In the genomic region with DNA sequence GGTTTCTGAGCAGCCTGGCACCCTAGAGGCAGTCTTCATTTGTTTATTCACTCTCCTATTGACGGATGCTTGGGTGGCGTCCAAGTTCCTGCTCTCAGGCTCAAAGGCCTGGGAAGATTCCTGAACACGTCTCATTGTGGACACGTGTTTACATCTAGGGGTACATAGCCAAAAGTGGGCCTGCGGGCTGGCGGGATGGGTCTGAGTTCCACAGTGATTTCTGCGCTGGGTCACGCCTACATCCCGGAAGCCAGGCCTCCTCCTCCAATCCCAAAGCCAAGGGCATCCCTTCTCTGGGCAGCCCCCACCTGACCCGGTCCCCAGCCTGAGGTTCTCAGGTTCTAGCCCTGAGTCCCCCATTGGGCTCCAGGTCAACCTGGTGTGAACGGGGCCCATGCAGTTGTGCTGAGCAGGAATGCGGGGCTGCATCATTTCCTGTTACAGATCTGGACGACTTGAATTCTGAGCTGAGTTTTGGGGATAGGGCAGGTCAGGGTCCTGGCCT, we compare ENCODE assay signal across 28 cellular contexts. TPM values are rescaled to one million over a fixed set of nuclear protein-coding genes. Genes with fewer than 3 reads are reported as not detected.
DNase-seq lines count a peak whose midpoint lies in the region; ATAC-seq, FAIRE-seq and TF ChIP-seq lines count a peak whose summit lies in the region.
"Had no signal": no experiment of that assay in that cellular context is flagged by ENCODE, and none has a peak within 500 bp of the region (broad histone marks: within the 10 kb centered on the region; RNA-seq: fewer than 3 reads in every experiment).

No MANE protein-coding gene starts in this region.

- no peak for ATAC-seq in activated CD4-positive, CD25-positive, alpha-beta regulatory T cell treated with anti-CD3 and anti-CD28 coated beads, Interleukin-2, amount 50 U/mL, for 24 hours
- no peak for ATAC-seq in HG02798 (IDR thresholded peaks at IDR 0.05; ENCODE audit: poor library complexity, unreplicated experiment)
- ATAC-seq: activated T-helper 17 cell treated with anti-CD3 and anti-CD28 coated beads, Interleukin-2, amount 50 U/mL, for 72 hours; heart right ventricle had no signal

- peaks cover 0 to 6% of the 10 kb centered on the region in 2 experiments; a peak in 1 of 4 replicates for H3K4me1 Mint-ChIP-seq in H9

- H3K27ac ChIP-seq in H9 (ENCODE audit: insufficient read length, low read depth, low read length) (no peak overlapping the region), H1 (ENCODE audit: low read depth, low read length) (no peak overlapping the region), RWPE1 (no peak overlapping the region), uterus (no peak overlapping the region)
- H3K27ac ChIP-seq: BLaER1 treated with 17β-estradiol and CSF1 and Interleukin-3, amounts not matched to agents 10 nM and 100 nM; breast epithelium; heart right ventricle; HL-60; right atrium auricular region; thoracic aorta had no signal

- no peak overlapping the region for H3K18ac ChIP-seq in H9 (ENCODE audit: insufficient read length, low read depth, low read length)
- no peak overlapping the region for H3K18ac ChIP-seq in H1 (ENCODE audit: extremely low read depth, low read length)

- peak; percentile 11 for DNase-seq in activated CD4-positive, CD25-positive, alpha-beta regulatory T cell treated with anti-CD3 and anti-CD28 coated beads, Interleukin-2, amount 50 U/mL, for 72 hours
- peak; percentile 18 for DNase-seq in H9
- DNase-seq in H1 (ENCODE audit: low read depth in 1 of 2, low spot score in 2 of 2): peak in 1 of 2 experiments; percentile 29
- DNase-seq in posterior vena cava (ENCODE audit: low spot score): peak; percentile 72
- no peak for DNase-seq in RWPE1 (ENCODE audit: low spot score)
- no peak for DNase-seq in uterus
- DNase-seq: ACHN; activated CD4-positive, alpha-beta T cell treated with anti-CD3 and anti-CD28 coated beads for 1 hour; GDM1; MM.1S; NCI-H2227 treated with DMSO at 0.1 percent for 48 hours; NK-92 treated with Interleukin-12 subunit alpha and Interleukin-12 subunit beta, amount 100 ng/mL, for 24 hours; SK-N-SH had no signal

- H3K56ac ChIP-seq in H9 (ENCODE audit: insufficient read length, low read depth, low read length) (no peak overlapping the region), H1 (replicated peaks; ENCODE audit: insufficient read length, low read depth, low read length) (no peak overlapping the region)

- H4K8ac ChIP-seq in H9 (replicated peaks; ENCODE audit: insufficient read length, low read depth, low read length) (no peak overlapping the region), H1 (ENCODE audit: extremely low read depth, insufficient read depth, low read length) (peak overlapping the region; percentile 38; the same call in 1 of the 2 replicates)

- H2BK15ac ChIP-seq in H9 (ENCODE audit: low read depth, low read length): no peak overlapping the region
- no peak overlapping the region for H2BK15ac ChIP-seq in H1 (ENCODE audit: low read length)

- no peak overlapping the region for H3K4me3 Mint-ChIP-seq in H9
- H3K4me3 Mint-ChIP-seq: activated T-helper 17 cell treated with anti-CD3 and anti-CD28 coated beads, Interleukin-2, amount 50 U/mL, for 72 hours; IgD-negative memory B cell had no signal

- H3K27me3 ChIP-seq in H9 (ENCODE audit: insufficient read depth, low read length): peaks cover 3% of the 10 kb centered on the region; the same call in 1 of the 2 replicates
- H3K27me3 ChIP-seq in H1 (replicated peaks in 1 of 4; ENCODE audit: control insufficient read depth in 3 of 4, extremely low read depth in 1 of 4, insufficient read depth in 3 of 4, low read length in 3 of 4): peaks cover 0 to 11% (median under 1%) of the 10 kb centered on the region in 4 experiments; a peak in 3 of 7 replicates
- H3K27me3 ChIP-seq in uterus: no peaks in the 10 kb centered on the region
- H3K27me3 ChIP-seq: BLaER1 treated with 17β-estradiol and CSF1 and Interleukin-3, amounts not matched to agents 10 nM and 100 nM; breast epithelium; right atrium auricular region had no signal

- TF ChIP-seq CTCF in H9 (conservative IDR thresholded peaks at IDR 0.05) (no peak), H1 (IDR thresholded peaks at IDR 0.05; ENCODE audit: control extremely low read depth in 1 of 3, insufficient read depth in 1 of 3, low read depth in 1 of 3, low read length in 3 of 3) (no peak), RWPE1 (conservative IDR thresholded peaks at IDR 0.05; ENCODE audit: low read depth) (no peak), uterus (IDR thresholded peaks at IDR 0.05) (no peak)

- H3K4me2 ChIP-seq in H9 (ENCODE audit: insufficient read depth, insufficient read length, low read length): no peak overlapping the region
- H3K4me2 ChIP-seq in H1 (ENCODE audit: insufficient read depth in 1 of 2, low read depth in 2 of 2, low read length in 2 of 2): no peak overlapping the region
- H3K4me2 ChIP-seq: BLaER1 treated with 17β-estradiol and CSF1 and Interleukin-3, amounts not matched to agents 10 nM and 100 nM; SK-N-SH had no signal

- FAIRE-seq in H1 (lab: Jason Lieb, UNC): no peak
- FAIRE-seq: D721Med had no signal

- H3K9me3 ChIP-seq in H9 (ENCODE audit: control insufficient read depth, low read depth, low read length) (no peaks in the 10 kb centered on the region), H1 (ENCODE audit: insufficient read depth in 2 of 2, low read depth in 1 of 2, low read length in 1 of 2) (no peaks in the 10 kb centered on the region), uterus (no peaks in the 10 kb centered on the region)
- H3K9me3 ChIP-seq: SK-N-SH, thoracic aorta had no signal

- H2BK12ac ChIP-seq in H9 (ENCODE audit: insufficient read length, low read depth, low read length) (no peak overlapping the region), H1 (ENCODE audit: low read depth, low read length) (no peak overlapping the region)

- intact Hi-C loops in posterior vena cava (cut with DNase I) (no loop called here), uterus (cut with DNase I; ENCODE audit: low total_unique reads) (no loop called here)

- no peak for TF ChIP-seq RAD21 in H1 (IDR thresholded peaks at IDR 0.05 in 1 of 2, conservative IDR thresholded peaks at IDR 0.05 in 1 of 2; ENCODE audit: low read depth in 2 of 2, low read length in 2 of 2)

- H2AK5ac ChIP-seq in H9 (ENCODE audit: insufficient read length, low read length): no peak overlapping the region
- no peak overlapping the region for H2AK5ac ChIP-seq in H1 (ENCODE audit: low read depth, low read length)

- H3K23ac ChIP-seq in H9 (ENCODE audit: insufficient read length, low read depth, low read length) (no peak overlapping the region), H1 (ENCODE audit: insufficient read length) (no peak overlapping the region)

- CTCF ChIA-PET in H1 (lab: Charles Lee; ENCODE audit: partially characterized antibody) (interaction anchor here (0.9 to 8.3 kb wide), 4 partner anchors 9 to 22 kb away, joined by 5 to 64 read pairs (median 6); partner anchors contain the start of gene WNT3A), RWPE1 (lab: Yijun Ruan, JAX) (no interaction called here)

- H3K14ac ChIP-seq in H9 (ENCODE audit: insufficient read depth, low read length) (no peak overlapping the region), H1 (ENCODE audit: insufficient read length) (no peak overlapping the region)

- H4K91ac ChIP-seq in H9 (ENCODE audit: insufficient read length, low read depth, low read length): no peak overlapping the region
- H4K91ac ChIP-seq in H1 (replicated peaks; ENCODE audit: insufficient read length, low read length): no peak overlapping the region

- H3K4me1 ChIP-seq in H9 (ENCODE audit: insufficient read depth, low read length) (no peaks in the 10 kb centered on the region), H1 (replicated peaks in 1 of 4; ENCODE audit: control insufficient read depth in 3 of 4, insufficient read depth in 4 of 4, low read length in 3 of 4) (no peaks in the 10 kb centered on the region), uterus (no peaks in the 10 kb centered on the region)
- H3K4me1 ChIP-seq: BLaER1 treated with 17β-estradiol and CSF1 and Interleukin-3, amounts not matched to agents 10 nM and 100 nM; breast epithelium; heart right ventricle; right atrium auricular region had no signal

- TF ChIP-seq EP300 in H1 (IDR thresholded peaks at IDR 0.05; ENCODE audit: borderline replicate concordance in 1 of 2, low read depth in 2 of 2, low read length in 2 of 2): no peak

- no CpG with 5 or more reads among the region's 13 CpGs for WGBS in H9 (ENCODE audit: extremely low coverage, insufficient read length, low lambda C conversion rate)
- 87% methylated on average over 13 of the region's 13 CpGs; no CpG with 5 or more reads in 1 of the 2 experiments for WGBS in H1 (ENCODE audit: extremely low coverage in 1 of 2, insufficient coverage in 1 of 2, insufficient read length in 1 of 2, insufficient replicate concordance in 2 of 2, low coverage in 1 of 2, low lambda C conversion rate in 2 of 2, missing lambda C conversion rate in 1 of 2), 2 experiments

- no peaks in the 10 kb centered on the region for H3K23me2 ChIP-seq in H9 (ENCODE audit: insufficient read length, low read depth, low read length, poor library complexity, severe bottlenecking)
- H3K23me2 ChIP-seq in H1 (ENCODE audit: low read depth, low read length): 0 out of 2 replicates have a peak, but pooled peaks cover 2% of the 10 kb centered on the region

- H3K79me1 ChIP-seq in H9 (ENCODE audit: insufficient read depth, low read depth, low read length, poor library complexity, severe bottlenecking): no peaks in the 10 kb centered on the region
- no peaks in the 10 kb centered on the region for H3K79me1 ChIP-seq in H1 (ENCODE audit: low read depth, low read length)

- no peaks in the 10 kb centered on the region for H3K36me3 Mint-ChIP-seq in H9 (ENCODE audit: insufficient read depth in 1 of 3, low read depth in 3 of 3)
- H3K36me3 Mint-ChIP-seq: IgD-negative memory B cell had no signal

- H2BK5ac ChIP-seq in H9 (ENCODE audit: insufficient read length, low read length) (no peak overlapping the region), H1 (ENCODE audit: low read depth, low read length) (no peak overlapping the region)

- H3K9ac ChIP-seq in H9 (ENCODE audit: extremely low read depth, insufficient read length, low read length) (no peak overlapping the region), H1 (replicated peaks in 1 of 4; ENCODE audit: extremely low read depth in 1 of 4, low read depth in 3 of 4, low read length in 3 of 4) (no peak overlapping the region)
- H3K9ac ChIP-seq: BLaER1 treated with 17β-estradiol and CSF1 and Interleukin-3, amounts not matched to agents 10 nM and 100 nM; SK-N-SH had no signal

- no peak overlapping the region for H2AFZ ChIP-seq in H9 (ENCODE audit: low read length)
- H2AFZ ChIP-seq in H1 (ENCODE audit: low read length): no peak overlapping the region

- H3K9me3 Mint-ChIP-seq in H9: peaks cover 0 to 3% of the 10 kb centered on the region in 2 experiments; a peak in 1 of 5 replicates
- H3K9me3 Mint-ChIP-seq: activated T-helper 17 cell treated with anti-CD3 and anti-CD28 coated beads, Interleukin-2, amount 50 U/mL, for 72 hours; IgD-negative memory B cell had no signal

- H3K4me3 ChIP-seq in H1 (ENCODE audit: extremely low read depth in 1 of 4, insufficient read depth in 2 of 4, low read depth in 3 of 4, low read length in 4 of 4) (no peak overlapping the region), uterus (no peak overlapping the region)
- H3K4me3 ChIP-seq: BLaER1 treated with 17β-estradiol and CSF1 and Interleukin-3, amounts not matched to agents 10 nM and 100 nM; breast epithelium; heart right ventricle; right atrium auricular region; thoracic aorta had no signal

- POLR2A ChIA-PET in H1 (lab: Charles Lee; ENCODE audit: partially characterized antibody): no interaction called here
- POLR2A ChIA-PET in RWPE1 (lab: Yijun Ruan, JAX; ENCODE audit: low non-redundant PET): no interaction called here

- H2BK20ac ChIP-seq in H9 (ENCODE audit: low read depth, low read length, poor library complexity, severe bottlenecking) (no peak overlapping the region), H1 (ENCODE audit: low read length) (no peak overlapping the region)

- H3T11ph ChIP-seq in H9 (ENCODE audit: low read length): no peak overlapping the region

- TF ChIP-seq POLR2A in H1 (IDR thresholded peaks at IDR 0.05; ENCODE audit: control extremely low read depth in 1 of 2, low read depth in 2 of 2, low read length in 2 of 2): no peak
- no peak for TF ChIP-seq POLR2A in uterus (IDR thresholded peaks at IDR 0.05)

- no peak overlapping the region for H2BK120ac ChIP-seq in H9 (ENCODE audit: low read depth, low read length, poor library complexity, severe bottlenecking)
- no peak overlapping the region for H2BK120ac ChIP-seq in H1 (replicated peaks; ENCODE audit: low read depth, low read length)

- no peak overlapping the region for H3K27ac Mint-ChIP-seq in H9
- H3K27ac Mint-ChIP-seq: activated T-helper 17 cell treated with anti-CD3 and anti-CD28 coated beads, Interleukin-2, amount 50 U/mL, for 72 hours; IgD-negative memory B cell had no signal

- H3K27me3 Mint-ChIP-seq in H9 (ENCODE audit: low read depth): peaks cover 90% of the 10 kb centered on the region

- no peak overlapping the region for H3K4ac ChIP-seq in H9 (ENCODE audit: low read depth, low read length)
- no peak overlapping the region for H3K4ac ChIP-seq in H1 (replicated peaks; ENCODE audit: insufficient read length, low read depth, low read length)

- H3K79me2 ChIP-seq in H9 (ENCODE audit: insufficient read depth, low read length) (no peaks in the 10 kb centered on the region), H1 (ENCODE audit: control insufficient read depth in 1 of 2, insufficient read depth in 2 of 2, low read length in 2 of 2) (no peaks in the 10 kb centered on the region)

- H4K20me1 ChIP-seq in H9 (ENCODE audit: control insufficient read depth, insufficient read depth, insufficient read length): no peaks in the 10 kb centered on the region
- no peaks in the 10 kb centered on the region for H4K20me1 ChIP-seq in H1 (replicated peaks in 1 of 2; ENCODE audit: control insufficient read depth in 1 of 2, insufficient read depth in 2 of 2, low read length in 2 of 2)
- H4K20me1 ChIP-seq: BLaER1 treated with 17β-estradiol and CSF1 and Interleukin-3, amounts not matched to agents 10 nM and 100 nM had no signal

- H4K5ac ChIP-seq in H9 (ENCODE audit: insufficient read length, low read depth, low read length) (no peak overlapping the region), H1 (ENCODE audit: insufficient read length, low read depth, low read length) (no peak overlapping the region)

- H3K36me3 ChIP-seq in H1 (ENCODE audit: control insufficient read depth in 2 of 4, insufficient read depth in 4 of 4, low read length in 3 of 4) (no peaks in the 10 kb centered on the region), uterus (no peaks in the 10 kb centered on the region)
- H3K36me3 ChIP-seq: BLaER1 treated with 17β-estradiol and CSF1 and Interleukin-3, amounts not matched to agents 10 nM and 100 nM; breast epithelium; heart right ventricle; right atrium auricular region; thoracic aorta had no signal

RNA-seq across cellular contexts. Expression of gene WNT3A, which starts 14.8 kb away (rescaled TPM):
- total RNA-seq in H9 (2021): 0.17 and 0.20 TPM in 2 replicates
- total RNA-seq in H1 (2021; fragmentation: NEBNext Ultra II Directional; extraction: Animal tissue kit (Norgen Biotek cat#: 25700)): 0.10 and 0.19 TPM in 2 replicates
- 0.08 and 0.13 TPM in 2 replicates for polyA plus RNA-seq in H1 (2011; rRNA removed)
- 0.05 TPM for polyA plus RNA-seq in H1 (2011; cell fraction: cytosol; rRNA removed)
- polyA plus RNA-seq in H1 (2011; cell fraction: nucleus; rRNA removed): 0.26 TPM
- 0.05 to 0.17 TPM (median 0.08 TPM) in 3 of 4 replicates, not detected in the other for polyA plus RNA-seq in H1 (2012, experiment 1 of 2)
- 0.13 TPM for polyA plus RNA-seq in H1 (2012, experiment 2 of 2)
- polyA plus RNA-seq in H1 (2013, experiment 1 of 2): 0.02 TPM
- 0.07 TPM for polyA plus RNA-seq in H1 (2013, experiment 2 of 2)
- 0.06 and 0.07 TPM in 2 replicates for polyA minus RNA-seq in H1 (2011; rRNA and poly(A)+ RNA removed)
- polyA minus RNA-seq in H1 (2011; cell fraction: cytosol; rRNA and poly(A)+ RNA removed): not detected
- polyA minus RNA-seq in H1 (2011; cell fraction: nucleus; rRNA and poly(A)+ RNA removed): 0.40 TPM
- not detected for total RNA-seq in posterior vena cava
- not detected for total RNA-seq in uterus
- total RNA-seq: activated T-helper 17 cell treated with anti-CD3 and anti-CD28 coated beads, Interleukin-2, amount 50 U/mL, for 72 hours; dermis microvascular lymphatic vessel endothelial cell; fibroblast of villous mesenchyme; heart right ventricle; lung microvascular endothelial cell; myocyte; right atrium auricular region; thoracic aorta had no signal
- polyA plus RNA-seq: heart right ventricle, IgD-negative memory B cell, SK-N-SH had no signal

Comparison
In these comparisons a context has a peak if more than half of its experiments do, and no peak if none do; other contexts are left out.
1. DNase-seq: peak in activated CD4-positive, CD25-positive, alpha-beta regulatory T cell treated with anti-CD3 and anti-CD28 coated beads, Interleukin-2, amount 50 U/mL, for 72 hours (single experiment), H9 (single experiment) and posterior vena cava (single experiment); none in RWPE1 (single experiment) and uterus (0 of 2).